8 cellular contexts compared by ENCODE assay signal in genomic region chr2:197108758-197109157, GRCh38.
DNase-seq lines count a peak whose midpoint lies in the region; ATAC-seq and TF ChIP-seq lines count a peak whose summit lies in the region.
"Had no signal": no experiment of that assay in that cellular context is flagged by ENCODE, and none has a peak within 500 bp of the region (broad histone marks: within the 10 kb centered on the region; RNA-seq: fewer than 3 reads in every experiment).

No MANE protein-coding gene starts in this region.

- peaks cover 60% of the 10 kb centered on the region for H3K36me3 Mint-ChIP-seq in central memory CD8-positive, alpha-beta T cell (ENCODE audit: insufficient read depth)

- H3K4me1 Mint-ChIP-seq in central memory CD8-positive, alpha-beta T cell = no peaks in the 10 kb centered on the region

- intact Hi-C loops in right lobe of liver (cut with DNase I) = no loop called here

- no peak overlapping the region for H3K4me3 ChIP-seq in right lobe of liver

- H3K27ac Mint-ChIP-seq in central memory CD8-positive, alpha-beta T cell (ENCODE audit: low read depth) = peak overlapping the region; percentile 76

- TF ChIP-seq POLR2A in right lobe of liver (IDR thresholded peaks at IDR 0.05) = no peak

- peak; percentile 60 for DNase-seq in HT1080 (ENCODE audit: low read depth)
- DNase-seq in central memory CD8-positive, alpha-beta T cell (ENCODE audit: low spot score in 2 of 2) = no peak
- DNase-seq in right lobe of liver = peak; percentile 83 to 92 (median 90)
- no peak for DNase-seq in GDM1 (lab: John Stamatoyannopoulos, UW)
- no peak for DNase-seq in NCI-H345 treated with DMSO at 0.1 percent for 48 hours (lab: John Stamatoyannopoulos, UW; ENCODE audit: unreplicated experiment)
- DNase-seq: T-helper 2 cell had no signal

- H3K9me3 Mint-ChIP-seq in central memory CD8-positive, alpha-beta T cell = no peaks in the 10 kb centered on the region

- ATAC-seq in central memory CD8-positive, alpha-beta T cell (replicated peaks; ENCODE audit: extremely low read depth, poor library complexity, severe bottlenecking) = no peak
- ATAC-seq in right lobe of liver = peak; percentile 86 to 94 (median 94)
- no peak for ATAC-seq in GM19463 (IDR thresholded peaks at IDR 0.05; ENCODE audit: unreplicated experiment)

- peaks cover 0 to 28% (median 13%) of the 10 kb centered on the region in 4 donors for H3K4me1 ChIP-seq in right lobe of liver

- no peaks in the 10 kb centered on the region for H3K27me3 ChIP-seq in right lobe of liver

- no peak overlapping the region for H3K4me3 Mint-ChIP-seq in central memory CD8-positive, alpha-beta T cell

- no peaks in the 10 kb centered on the region for H3K27me3 Mint-ChIP-seq in central memory CD8-positive, alpha-beta T cell

- H3K27ac ChIP-seq in right lobe of liver (peak overlapping the region; percentile 75 to 98 (median 87)), temporal lobe (ENCODE audit: low read depth, low read length) (peak overlapping the region; percentile 30)

- H3K9me3 ChIP-seq in right lobe of liver = no peaks in the 10 kb centered on the region

- WGBS in right lobe of liver (ENCODE audit: insufficient coverage, low coverage, low lambda C conversion rate, missing lambda C conversion rate) = 24% methylated on average over 4 of the region's 4 CpGs

- TF ChIP-seq CTCF in right lobe of liver (IDR thresholded peaks at IDR 0.05) = no peak

- no peaks in the 10 kb centered on the region for H3K36me3 ChIP-seq in right lobe of liver

Comparison
In these comparisons a context has a peak if more than half of its experiments do, and no peak if none do; other contexts are left out.
1. DNase-seq: peak in HT1080 (single experiment) and right lobe of liver (3 of 3); none in central memory CD8-positive, alpha-beta T cell (0 of 2), GDM1 (single experiment) and NCI-H345 treated with DMSO at 0.1 percent for 48 hours (single experiment).
2. ATAC-seq: peak in right lobe of liver (4 of 4); none in central memory CD8-positive, alpha-beta T cell (single experiment) and GM19463 (single experiment).